12 cellular contexts compared by ENCODE assay signal in genomic region chr15:88899251-88899650, GRCh38.
"Had no signal": no experiment of that assay in that cellular context is flagged by ENCODE, and none has a peak within 500 bp of the region (broad histone marks: within the 10 kb centered on the region; RNA-seq: fewer than 3 reads in every experiment).

No MANE protein-coding gene starts in this region.

- H3K27ac ChIP-seq: left lung, ovary, thyroid gland, uterus had no signal

- H3K4me3 ChIP-seq: left lung, ovary, sigmoid colon, thyroid gland, uterus had no signal

- ATAC-seq: left lung had no signal

- H3K27me3 ChIP-seq: ovary, thyroid gland had no signal

- H3K9me3 ChIP-seq: left lung, ovary, sigmoid colon, thyroid gland, uterus had no signal

- H3K36me3 ChIP-seq: ovary, thyroid gland, uterus had no signal

- DNase-seq: activated CD4-positive, alpha-beta T cell treated with anti-CD3 and anti-CD28 coated beads, Interleukin-2, amount 50 U/mL, for 48 hours; caudate nucleus; endodermal cell; foreskin fibroblast; kidney; ovary; sigmoid colon; stimulated activated naive CD4-positive, alpha-beta T cell; SW 1271; thyroid gland; uterus had no signal
